In the genomic region with DNA sequence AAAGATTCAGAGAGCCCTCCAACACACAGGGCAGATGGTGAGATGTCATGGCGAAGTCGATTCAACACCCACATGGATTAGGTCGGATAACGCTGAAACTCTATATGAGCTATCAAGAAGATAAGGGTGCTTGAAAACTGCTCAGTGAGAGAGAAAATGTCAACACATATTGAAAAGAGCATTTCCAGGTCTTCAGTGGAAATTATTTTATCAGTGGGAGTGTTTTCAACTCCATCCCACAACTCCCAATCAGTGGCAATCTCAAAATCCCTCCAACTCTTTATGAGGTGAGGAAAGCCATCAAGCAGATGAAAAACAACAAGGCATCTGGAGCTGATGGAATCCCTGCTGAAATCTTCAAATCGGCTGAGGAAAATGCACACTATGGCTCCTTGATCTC, we compare ENCODE assay signal across 20 cellular contexts.
DNase-seq lines count a peak whose midpoint lies in the region; ATAC-seq lines count a peak whose summit lies in the region.
"Had no signal": no experiment of that assay in that cellular context is flagged by ENCODE, and none has a peak within 500 bp of the region (broad histone marks: within the 10 kb centered on the region; RNA-seq: fewer than 3 reads in every experiment).

No MANE protein-coding gene starts in this region.

- no peak overlapping the region for H3K27ac ChIP-seq in SJCRH30
- H3K27ac ChIP-seq: A549, HL-60, KMS-11, SJSA1 had no signal

- no peaks in the 10 kb centered on the region for H3K9me3 ChIP-seq in SJCRH30 (replicated peaks)
- H3K9me3 ChIP-seq: A549, SJSA1 had no signal

- H3K4me1 ChIP-seq in SJCRH30: no peaks in the 10 kb centered on the region
- H3K4me1 ChIP-seq: A549, SJSA1 had no signal

- no peak for ATAC-seq in HG03039 (IDR thresholded peaks at IDR 0.05; ENCODE audit: unreplicated experiment)
- no peak for ATAC-seq in GM21526 (IDR thresholded peaks at IDR 0.05; ENCODE audit: low FRiP score, unreplicated experiment)
- ATAC-seq: A549, Panc1 had no signal

- peak; percentile 15 for DNase-seq in DMS79 (lab: John Stamatoyannopoulos, UW)
- peak; percentile 32 for DNase-seq in NCI-H2029 treated with DMSO at 0.1 percent for 48 hours (lab: John Stamatoyannopoulos, UW)
- peak; percentile 57 for DNase-seq in NCI-H345 (lab: John Stamatoyannopoulos, UW)
- DNase-seq in SK-N-DZ (ENCODE audit: low spot score): peak; percentile 49
- DNase-seq in SJCRH30: no peak
- DNase-seq: CD4-positive, alpha-beta T cell; DND-41; MV-4-11; NCI-H1436; NCI-H1930; NCI-H446; NCI-H774; SW 1271 had no signal

- no peaks in the 10 kb centered on the region for H3K27me3 ChIP-seq in SJCRH30
- H3K27me3 ChIP-seq: SJSA1 had no signal

- H3K36me3 ChIP-seq in SJCRH30: no peaks in the 10 kb centered on the region
- H3K36me3 ChIP-seq: SJSA1 had no signal

- H3K4me3 ChIP-seq in SJCRH30: no peak overlapping the region
- H3K4me3 ChIP-seq: A549, SJSA1 had no signal

Comparison
In these comparisons a context has a peak if more than half of its experiments do, and no peak if none do; other contexts are left out.
1. DNase-seq: peak in DMS79 (single experiment), NCI-H2029 treated with DMSO at 0.1 percent for 48 hours (single experiment), NCI-H345 (single experiment) and SK-N-DZ (single experiment); none in SJCRH30 (0 of 2).